ENCODE assay signal across 12 cellular contexts in the genomic region with DNA sequence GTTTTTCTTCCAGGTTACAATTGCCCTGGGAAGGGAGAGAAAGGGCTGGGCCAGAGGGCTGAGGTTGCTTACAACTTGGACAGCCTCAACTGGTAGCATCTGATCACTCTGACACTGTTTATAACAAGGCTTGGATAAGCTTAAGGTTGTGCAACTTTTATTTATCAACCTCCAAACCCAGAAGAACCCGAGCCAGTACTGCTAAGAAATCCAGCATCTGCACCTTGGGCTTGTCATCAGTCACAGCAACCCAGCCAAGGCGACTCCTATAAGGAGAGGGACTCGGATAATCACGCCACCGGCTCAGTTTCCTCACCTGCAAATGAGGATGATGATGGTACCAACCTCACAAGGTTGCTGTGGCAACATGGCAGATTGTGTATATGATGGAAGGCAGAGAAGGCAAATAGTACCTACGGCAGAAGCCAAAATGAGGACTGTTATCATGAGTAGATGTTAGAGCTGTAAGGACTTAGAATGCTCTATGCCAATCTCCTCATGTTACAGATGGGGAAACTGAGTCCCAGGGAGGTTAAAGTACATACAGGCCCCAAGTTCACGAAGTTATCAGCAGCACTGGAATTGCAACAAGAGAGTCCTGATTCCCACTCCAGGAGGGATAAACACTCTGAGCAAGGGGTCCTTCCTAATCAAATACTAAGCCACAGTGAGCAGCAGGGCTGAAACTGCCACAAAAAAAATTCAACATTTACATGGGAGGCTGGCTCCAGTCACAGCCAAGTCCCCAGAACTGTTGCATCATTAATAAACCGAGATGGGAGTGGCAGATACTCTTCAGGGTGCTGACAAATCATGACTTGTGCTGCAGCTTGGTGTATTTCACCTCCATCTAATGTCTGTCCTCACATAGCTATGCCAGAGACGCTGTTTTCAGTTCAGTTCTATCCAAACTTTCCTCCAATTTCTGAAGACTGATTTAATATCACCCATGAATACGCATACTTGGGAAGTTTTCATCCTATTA. TPM values are rescaled to one million over a fixed set of nuclear protein-coding genes. Genes with fewer than 3 reads are reported as not detected.
DNase-seq lines count a peak whose midpoint lies in the region; ATAC-seq and TF ChIP-seq lines count a peak whose summit lies in the region.
"Had no signal": no experiment of that assay in that cellular context is flagged by ENCODE, and none has a peak within 500 bp of the region (broad histone marks: within the 10 kb centered on the region; RNA-seq: fewer than 3 reads in every experiment).

No MANE protein-coding gene starts in this region.

- intact Hi-C loops in upper lobe of right lung (cut with DNase I): no loop called here
- intact Hi-C loops in activated CD4-positive, alpha-beta T cell treated with anti-CD3 and anti-CD28 coated beads, Interleukin-2, amount 10 ng/mL, durations not matched to agents 24 days and 14 days (cut with micrococcal nuclease): no loop called here
- intact Hi-C loops in posterior vena cava (cut with DNase I): no loop called here

- H3K27me3 Mint-ChIP-seq in activated CD4-positive, alpha-beta T cell treated with anti-CD3 and anti-CD28 coated beads, Interleukin-2, amount 10 ng/mL, durations not matched to agents 24 days and 14 days: peaks cover 16% of the 10 kb centered on the region

- H3K27ac Mint-ChIP-seq in activated CD4-positive, alpha-beta T cell treated with anti-CD3 and anti-CD28 coated beads, Interleukin-2, amount 10 ng/mL, durations not matched to agents 24 days and 14 days: no peak overlapping the region

- no peak overlapping the region for H3K23ac ChIP-seq in mesendoderm (ENCODE audit: low read length)

- no peaks in the 10 kb centered on the region for H3K36me3 Mint-ChIP-seq in activated CD4-positive, alpha-beta T cell treated with anti-CD3 and anti-CD28 coated beads, Interleukin-2, amount 10 ng/mL, durations not matched to agents 24 days and 14 days (ENCODE audit: low read depth)

- peaks cover 92% of the 10 kb centered on the region for H3K79me2 ChIP-seq in mesendoderm (ENCODE audit: control insufficient read depth, insufficient read depth, low read length)

- no CpG with 5 or more reads among the region's 10 CpGs for WGBS in mesendoderm (ENCODE audit: extremely low coverage, insufficient coverage, low lambda C conversion rate)

- no peaks in the 10 kb centered on the region for H3K9me3 Mint-ChIP-seq in activated CD4-positive, alpha-beta T cell treated with anti-CD3 and anti-CD28 coated beads, Interleukin-2, amount 10 ng/mL, durations not matched to agents 24 days and 14 days

- no peak overlapping the region for H3K4ac ChIP-seq in mesendoderm (ENCODE audit: low read depth, low read length)

- no peak overlapping the region for H2BK15ac ChIP-seq in mesendoderm (replicated peaks; ENCODE audit: low read depth)

- no peaks in the 10 kb centered on the region for H3K9me3 ChIP-seq in upper lobe of right lung
- H3K9me3 ChIP-seq: pancreas had no signal

- H3K27me3 ChIP-seq in mesendoderm (ENCODE audit: insufficient read depth, low read length, poor library complexity) (no peaks in the 10 kb centered on the region), upper lobe of right lung (no peaks in the 10 kb centered on the region)
- H3K27me3 ChIP-seq: pancreas had no signal

- no peak for TF ChIP-seq CTCF in upper lobe of right lung (IDR thresholded peaks at IDR 0.05)

- H3K36me3 ChIP-seq in mesendoderm (ENCODE audit: control insufficient read depth, insufficient read depth, low read length) (no peaks in the 10 kb centered on the region), upper lobe of right lung (no peaks in the 10 kb centered on the region)
- H3K36me3 ChIP-seq: pancreas had no signal

- H3K4me1 ChIP-seq in mesendoderm (ENCODE audit: control insufficient read depth, low read depth, low read length): peaks cover 14% of the 10 kb centered on the region
- H3K4me1 ChIP-seq in upper lobe of right lung: peaks cover 52% of the 10 kb centered on the region

- H3K4me3 ChIP-seq in mesendoderm (ENCODE audit: low read length) (no peak overlapping the region), upper lobe of right lung (no peak overlapping the region)
- H3K4me3 ChIP-seq: pancreas had no signal

- no peak overlapping the region for H3K4me2 ChIP-seq in mesendoderm (ENCODE audit: low read length)

- no peak overlapping the region for H2AK5ac ChIP-seq in mesendoderm (ENCODE audit: low read length)

- H3K4me1 Mint-ChIP-seq in activated CD4-positive, alpha-beta T cell treated with anti-CD3 and anti-CD28 coated beads, Interleukin-2, amount 10 ng/mL, durations not matched to agents 24 days and 14 days: peaks cover 6% of the 10 kb centered on the region

- H2BK120ac ChIP-seq in mesendoderm (ENCODE audit: low read depth, low read length): no peak overlapping the region

- no peak overlapping the region for H4K5ac ChIP-seq in mesendoderm (ENCODE audit: low read length)

- H2BK5ac ChIP-seq in mesendoderm (ENCODE audit: low read length): no peak overlapping the region

- H3K79me1 ChIP-seq in mesendoderm (ENCODE audit: low read length): peaks cover 24% of the 10 kb centered on the region

- H3K4me3 Mint-ChIP-seq in activated CD4-positive, alpha-beta T cell treated with anti-CD3 and anti-CD28 coated beads, Interleukin-2, amount 10 ng/mL, durations not matched to agents 24 days and 14 days: no peak overlapping the region

- peak overlapping the region; percentile 83 for H3K27ac ChIP-seq in cingulate gyrus (ENCODE audit: low read depth, low read length)
- no peak overlapping the region for H3K27ac ChIP-seq in mesendoderm (ENCODE audit: low read depth, low read length)
- H3K27ac ChIP-seq in upper lobe of right lung: peak overlapping the region; percentile 49

- no peak overlapping the region for H3K9ac ChIP-seq in mesendoderm (ENCODE audit: low read length)

- ATAC-seq in upper lobe of right lung: peak; percentile 41

- no peak overlapping the region for H3K18ac ChIP-seq in mesendoderm (ENCODE audit: low read length)

- H4K8ac ChIP-seq in mesendoderm (ENCODE audit: low read depth, low read length): no peak overlapping the region

- peak; percentile 13 for DNase-seq in NK-92 treated with Interleukin-12 subunit alpha and Interleukin-12 subunit beta, amount 100 ng/mL, for 24 hours (lab: John Stamatoyannopoulos, UW)
- DNase-seq in NK-92 (lab: John Stamatoyannopoulos, UW; ENCODE audit: unreplicated experiment) (no peak), mesendoderm (no peak), upper lobe of right lung (no peak), SHP77 treated with DMSO at 0.1 percent for 48 hours (lab: John Stamatoyannopoulos, UW) (no peak), posterior vena cava (ENCODE audit: low spot score) (no peak)
- DNase-seq in activated CD4-positive, alpha-beta T cell treated with anti-CD3 and anti-CD28 coated beads, Interleukin-2, amount 10 ng/mL, durations not matched to agents 24 days and 14 days: no peak
- DNase-seq: activated T-cell treated with anti-CD3 and anti-CD28 coated beads, Interleukin-2, amount 50 U/mL, for 1 hour; cortex of kidney; NCI-H446; pancreas had no signal

- peak overlapping the region; percentile 32 for H3K56ac ChIP-seq in mesendoderm (ENCODE audit: low read length)

RNA-seq across cellular contexts. Expression of gene NUAK1, which starts 24.4 kb away (rescaled TPM):
- 22.4 TPM for polyA plus RNA-seq in mesendoderm (2013, experiment 1 of 2)
- polyA plus RNA-seq in mesendoderm (2013, experiment 2 of 2): 22.1 TPM
- total RNA-seq in upper lobe of right lung (40.8 TPM), posterior vena cava (10 to 100 TPM; 16.9 to 17.7 TPM)
- 0.02 TPM in 1 of 2 replicates, not detected in the other for total RNA-seq in activated CD4-positive, alpha-beta T cell treated with anti-CD3 and anti-CD28 coated beads, Interleukin-2, amount 10 ng/mL, durations not matched to agents 24 days and 14 days

Comparison
In these comparisons a context has a peak if more than half of its experiments do, and no peak if none do; other contexts are left out.
1. RNA of gene NUAK1, which starts 24.4 kb away (total RNA-seq): 40.8 TPM in upper lobe of right lung (single experiment) and 16.9 to 17.7 TPM in posterior vena cava; 0.02 TPM in activated CD4-positive, alpha-beta T cell treated with anti-CD3 and anti-CD28 coated beads, Interleukin-2, amount 10 ng/mL, durations not matched to agents 24 days and 14 days; every median in the first group is over 10 times any median in the second.